13 cellular contexts compared by ENCODE assay signal in genomic region chr14:103508521-103508920, GRCh38.
"Had no signal": no experiment of that assay in that cellular context is flagged by ENCODE, and none has a peak within 500 bp of the region (broad histone marks: within the 10 kb centered on the region; RNA-seq: fewer than 3 reads in every experiment).

No MANE protein-coding gene starts in this region.

- H3K4me3 Mint-ChIP-seq: activated CD4-positive, alpha-beta memory T cell treated with anti-CD3 and anti-CD28 coated beads for 36 hours; nephron; stimulated activated memory B cell treated with anti-CD40 and anti-IgM and Interleukin-4, amounts not matched to agents 10 μg/mL and 1 μg/mL and 100 μg/mL, for 72 hours; T-helper 2 cell treated with Interferon-gamma antibody and Interleukin-4, amounts not matched to agents 5 μg/mL and 100 μg/mL, for 36 hours had no signal

- H3K27ac ChIP-seq: body of pancreas, esophagus muscularis mucosa, ovary, skin epidermis had no signal

- DNase-seq: activated CD4-positive, alpha-beta memory T cell treated with anti-CD3 and anti-CD28 coated beads for 36 hours; activated CD4-positive, CD25-positive, alpha-beta regulatory T cell treated with anti-CD3 and anti-CD28 coated beads, Interleukin-2, amount 50 U/mL, for 72 hours; body of pancreas; glutamatergic neuron; mesenchymal stem cell; trophoblast cell had no signal

- H3K27me3 ChIP-seq: body of pancreas, esophagus muscularis mucosa, ovary had no signal

- H3K9me3 ChIP-seq: body of pancreas, esophagus muscularis mucosa, ovary had no signal

- ATAC-seq: body of pancreas; left lobe of liver; stimulated activated memory B cell treated with anti-CD40 and anti-IgM and Interleukin-4, amounts not matched to agents 10 μg/mL and 1 μg/mL and 100 μg/mL, for 72 hours had no signal

- H3K36me3 ChIP-seq: ovary had no signal

- H3K27me3 Mint-ChIP-seq: activated CD4-positive, alpha-beta memory T cell treated with anti-CD3 and anti-CD28 coated beads for 36 hours; stimulated activated memory B cell treated with anti-CD40 and anti-IgM and Interleukin-4, amounts not matched to agents 10 μg/mL and 1 μg/mL and 100 μg/mL, for 72 hours had no signal

- H3K27ac Mint-ChIP-seq: activated CD4-positive, alpha-beta memory T cell treated with anti-CD3 and anti-CD28 coated beads for 36 hours; nephron; stimulated activated memory B cell treated with anti-CD40 and anti-IgM and Interleukin-4, amounts not matched to agents 10 μg/mL and 1 μg/mL and 100 μg/mL, for 72 hours; T-helper 2 cell treated with Interferon-gamma antibody and Interleukin-4, amounts not matched to agents 5 μg/mL and 100 μg/mL, for 36 hours had no signal

- H3K4me3 ChIP-seq: body of pancreas, esophagus muscularis mucosa, ovary, skin epidermis had no signal

- H3K9me3 Mint-ChIP-seq: activated CD4-positive, alpha-beta memory T cell treated with anti-CD3 and anti-CD28 coated beads for 36 hours; nephron; stimulated activated memory B cell treated with anti-CD40 and anti-IgM and Interleukin-4, amounts not matched to agents 10 μg/mL and 1 μg/mL and 100 μg/mL, for 72 hours; T-helper 2 cell treated with Interferon-gamma antibody and Interleukin-4, amounts not matched to agents 5 μg/mL and 100 μg/mL, for 36 hours had no signal

- H3K4me1 Mint-ChIP-seq: stimulated activated memory B cell treated with anti-CD40 and anti-IgM and Interleukin-4, amounts not matched to agents 10 μg/mL and 1 μg/mL and 100 μg/mL, for 72 hours had no signal
